ENCODE assay signal across 22 cellular contexts in genomic region chr2:32933756-32934095, GRCh38. TPM values are rescaled to one million over a fixed set of nuclear protein-coding genes. Genes with fewer than 3 reads are reported as not detected.
DNase-seq lines count a peak whose midpoint lies in the region; ATAC-seq, FAIRE-seq and TF ChIP-seq lines count a peak whose summit lies in the region.
"Had no signal": no experiment of that assay in that cellular context is flagged by ENCODE, and none has a peak within 500 bp of the region (broad histone marks: within the 10 kb centered on the region; RNA-seq: fewer than 3 reads in every experiment).

No MANE protein-coding gene starts in this region.

- H2AK5ac ChIP-seq in H1 (ENCODE audit: low read depth, low read length) = no peak overlapping the region

- no peaks in the 10 kb centered on the region for H4K20me1 ChIP-seq in HepG2 (ENCODE audit: insufficient read depth, low read length)
- H4K20me1 ChIP-seq in OCI-LY1 (ENCODE audit: insufficient read depth, low read length) = no peaks in the 10 kb centered on the region
- no peaks in the 10 kb centered on the region for H4K20me1 ChIP-seq in H1 (replicated peaks in 1 of 2; ENCODE audit: control insufficient read depth in 1 of 2, insufficient read depth in 2 of 2, low read length in 2 of 2)
- H4K20me1 ChIP-seq: BLaER1 had no signal

- H3K23ac ChIP-seq in H1 (ENCODE audit: insufficient read length) = no peak overlapping the region

- no peak overlapping the region for H4K5ac ChIP-seq in H1 (ENCODE audit: insufficient read length, low read depth, low read length)

- H3K4ac ChIP-seq in H1 (replicated peaks; ENCODE audit: insufficient read length, low read depth, low read length) = no peak overlapping the region

- H3K18ac ChIP-seq in H1 (ENCODE audit: extremely low read depth, low read length) = no peak overlapping the region

- POLR2A ChIA-PET in HepG2 (lab: Yijun Ruan, JAX) = no interaction called here
- POLR2A ChIA-PET in H1 (lab: Charles Lee; ENCODE audit: partially characterized antibody) = interaction anchor here (1.0 to 1.1 kb wide), 2 partner anchors 11 to 14 kb away, joined by 3 read pairs; no protein-coding TSS in a partner anchor

- H3K9me2 ChIP-seq in OCI-LY1 (ENCODE audit: low read depth, low read length) = no peaks in the 10 kb centered on the region

- H3K36me3 ChIP-seq in HepG2 (replicated peaks in 1 of 2; ENCODE audit: control insufficient read depth in 1 of 2, insufficient read depth in 2 of 2, low read length in 2 of 2) (no peaks in the 10 kb centered on the region), right lobe of liver (no peaks in the 10 kb centered on the region), OCI-LY1 (ENCODE audit: insufficient read depth, low read length) (no peaks in the 10 kb centered on the region; the same call in 1 of the 2 replicates), H1 (ENCODE audit: control insufficient read depth in 2 of 4, insufficient read depth in 4 of 4, low read length in 3 of 4) (no peaks in the 10 kb centered on the region)
- H3K36me3 ChIP-seq: BE2C, BLaER1 had no signal

- H3K27me3 ChIP-seq in HepG2 (ENCODE audit: control insufficient read depth in 1 of 2, insufficient read depth in 2 of 2, low read length in 2 of 2) (peaks cover 0 to 5% of the 10 kb centered on the region in 2 experiments; a peak in 2 of 5 replicates), right lobe of liver (no peaks in the 10 kb centered on the region), OCI-LY1 (ENCODE audit: insufficient read depth, low read length) (no peaks in the 10 kb centered on the region), H1 (replicated peaks in 1 of 4; ENCODE audit: control insufficient read depth in 3 of 4, extremely low read depth in 1 of 4, insufficient read depth in 3 of 4, low read length in 3 of 4) (no peaks in the 10 kb centered on the region)
- H3K27me3 ChIP-seq: BE2C, BLaER1 had no signal

- in situ Hi-C loops in HepG2 (cut with HindIII; ENCODE audit: extremely low pct_ligation_motif_present, low pct_unique_long_range_greater_than_20kb) = no loop called here

- no peaks in the 10 kb centered on the region for H3F3A ChIP-seq in OCI-LY1 (ENCODE audit: insufficient read depth, low read length)

- TF ChIP-seq RAD21 in HepG2 (CRISPR knock-in tag; IDR thresholded peaks at IDR 0.05) (no peak), H1 (IDR thresholded peaks at IDR 0.05 in 1 of 2, conservative IDR thresholded peaks at IDR 0.05 in 1 of 2; ENCODE audit: low read depth in 2 of 2, low read length in 2 of 2) (no peak)

- no peak overlapping the region for H3K4me3 ChIP-seq in HepG2 (replicated peaks in 1 of 3; ENCODE audit: insufficient read depth in 1 of 3, low read depth in 2 of 3, low read length in 3 of 3)
- no peak overlapping the region for H3K4me3 ChIP-seq in right lobe of liver
- H3K4me3 ChIP-seq in OCI-LY1 (ENCODE audit: low read depth, low read length, poor library complexity, severe bottlenecking) = no peak overlapping the region
- H3K4me3 ChIP-seq in H1 (ENCODE audit: extremely low read depth in 1 of 4, insufficient read depth in 2 of 4, low read depth in 3 of 4, low read length in 4 of 4) = no peak overlapping the region
- H3K4me3 ChIP-seq: BLaER1 had no signal

- no peak overlapping the region for H4K91ac ChIP-seq in H1 (replicated peaks; ENCODE audit: insufficient read length, low read length)

- DNase-seq in HepG2 (ENCODE audit: low spot score) = no peak
- no peak for DNase-seq in right lobe of liver
- DNase-seq in H1 (ENCODE audit: low read depth in 1 of 2, low spot score in 2 of 2) = no peak
- no peak for DNase-seq in activated naive CD4-positive, alpha-beta T cell treated with anti-CD3 and anti-CD28 coated beads, Interleukin-2, amount 50 U/mL, for 16 hours
- no peak for DNase-seq in SKM-1 (lab: John Stamatoyannopoulos, UW; ENCODE audit: unreplicated experiment)
- DNase-seq: 8988T; ACHN; BE2C; C1 segment of cervical spinal cord; Caco-2; Calu3; CD4-positive, alpha-beta T cell; CD8-positive, alpha-beta T cell; DMS79 treated with DMSO at 0.1 percent for 48 hours; GF-D8 had no signal

- no peak overlapping the region for H3K4me2 ChIP-seq in HepG2 (ENCODE audit: low read depth, low read length)
- H3K4me2 ChIP-seq in OCI-LY1 (ENCODE audit: low read length) = 0 out of 2 replicates have a peak overlapping the region, but pooled peaks have one; percentile 5
- H3K4me2 ChIP-seq in H1 (ENCODE audit: insufficient read depth in 1 of 2, low read depth in 2 of 2, low read length in 2 of 2) = no peak overlapping the region
- H3K4me2 ChIP-seq: BLaER1 had no signal

- BruUV-seq in HepG2 (replicated peaks; lab: Mats Ljungman, UMichigan) = no TSS peak

- intact Hi-C loops in HepG2 (cut with micrococcal nuclease; ENCODE audit: unreplicated experiment) = no loop called here
- intact Hi-C loops in right lobe of liver (cut with DNase I) = no loop called here

- H3K27ac ChIP-seq in HepG2 (ENCODE audit: extremely low read length, insufficient read depth, low read length) (no peak overlapping the region), right lobe of liver (no peak overlapping the region), OCI-LY1 (ENCODE audit: low read depth, low read length, poor library complexity, severe bottlenecking) (no peak overlapping the region), H1 (ENCODE audit: low read depth, low read length) (no peak overlapping the region)
- H3K27ac ChIP-seq: BLaER1 had no signal

- no peak for TF ChIP-seq CTCF in HepG2 (CRISPR knock-in tag; IDR thresholded peaks at IDR 0.05)
- TF ChIP-seq CTCF in right lobe of liver (IDR thresholded peaks at IDR 0.05) = no peak
- TF ChIP-seq CTCF in OCI-LY1 (IDR thresholded peaks at IDR 0.05; ENCODE audit: low read length) = no peak
- TF ChIP-seq CTCF in H1 (IDR thresholded peaks at IDR 0.05; ENCODE audit: control extremely low read depth in 1 of 3, insufficient read depth in 1 of 3, low read depth in 1 of 3, low read length in 3 of 3) = no peak

- no peak overlapping the region for H3K9ac ChIP-seq in HepG2 (ENCODE audit: insufficient read depth, low read depth, low read length)
- H3K9ac ChIP-seq in OCI-LY1 (ENCODE audit: low read length) = no peak overlapping the region
- no peak overlapping the region for H3K9ac ChIP-seq in H1 (replicated peaks in 1 of 4; ENCODE audit: extremely low read depth in 1 of 4, low read depth in 3 of 4, low read length in 3 of 4)
- H3K9ac ChIP-seq: BLaER1 had no signal

- CTCF ChIA-PET in HepG2 (lab: Yijun Ruan, JAX; ENCODE audit: low intra/inter-chr PET ratio, low total read pairs) (no interaction called here), H1 (lab: Charles Lee; ENCODE audit: partially characterized antibody) (interaction anchor here (1.2 to 1.5 kb wide), 3 partner anchors 9 to 447 kb away, joined by 3 to 5 read pairs (median 4); no protein-coding TSS in a partner anchor)

- no peaks in the 10 kb centered on the region for H3K79me2 ChIP-seq in HepG2 (ENCODE audit: insufficient read depth, low read length)
- H3K79me2 ChIP-seq in OCI-LY1 (ENCODE audit: insufficient read depth, low read length) = no peaks in the 10 kb centered on the region
- no peaks in the 10 kb centered on the region for H3K79me2 ChIP-seq in H1 (ENCODE audit: control insufficient read depth in 1 of 2, insufficient read depth in 2 of 2, low read length in 2 of 2)

- H2AFZ ChIP-seq in HepG2 (ENCODE audit: low read length) = no peak overlapping the region
- H2AFZ ChIP-seq in OCI-LY1 (ENCODE audit: low read length) = no peak overlapping the region
- H2AFZ ChIP-seq in H1 (ENCODE audit: low read length) = 0 out of 2 replicates have a peak overlapping the region, but pooled peaks have one; percentile 4

- H2BK5ac ChIP-seq in H1 (ENCODE audit: low read depth, low read length) = no peak overlapping the region

- TF ChIP-seq POLR2A in HepG2 (IDR thresholded peaks at IDR 0.05; ENCODE audit: insufficient read depth in 1 of 2, low read depth in 2 of 2, low read length in 2 of 2) (no peak), right lobe of liver (IDR thresholded peaks at IDR 0.05) (no peak), H1 (IDR thresholded peaks at IDR 0.05; ENCODE audit: control extremely low read depth in 1 of 2, low read depth in 2 of 2, low read length in 2 of 2) (no peak)

- H3K14ac ChIP-seq in H1 (ENCODE audit: insufficient read length) = no peak overlapping the region

- H2BK120ac ChIP-seq in H1 (replicated peaks; ENCODE audit: low read depth, low read length) = no peak overlapping the region

- no peak overlapping the region for H2BK15ac ChIP-seq in H1 (ENCODE audit: low read length)

- ATAC-seq in HepG2 = no peak
- ATAC-seq in right lobe of liver = no peak
- ATAC-seq in GM19035 (IDR thresholded peaks at IDR 0.05; ENCODE audit: unreplicated experiment) = no peak
- ATAC-seq: CD8-positive, alpha-beta T cell had no signal

- H3K9me3 ChIP-seq in HepG2 (ENCODE audit: low read length) = no peaks in the 10 kb centered on the region
- H3K9me3 ChIP-seq in right lobe of liver = no peaks in the 10 kb centered on the region
- 0 out of 2 replicates have a peak, but pooled peaks cover 2% of the 10 kb centered on the region for H3K9me3 ChIP-seq in OCI-LY1 (ENCODE audit: low read length)
- no peaks in the 10 kb centered on the region for H3K9me3 ChIP-seq in H1 (ENCODE audit: insufficient read depth in 2 of 2, low read depth in 1 of 2, low read length in 1 of 2)
- H3K9me3 ChIP-seq: BE2C, BLaER1, Caco-2 had no signal

- no peak overlapping the region for H4K8ac ChIP-seq in H1 (ENCODE audit: extremely low read depth, insufficient read depth, low read length)

- H3K79me1 ChIP-seq in H1 (ENCODE audit: low read depth, low read length) = no peaks in the 10 kb centered on the region

- no peak for TF ChIP-seq EP300 in HepG2 (IDR thresholded peaks at IDR 0.05; ENCODE audit: low read depth in 2 of 2, low read length in 2 of 2)
- TF ChIP-seq EP300 in HepG2 (CRISPR knock-in tag; IDR thresholded peaks at IDR 0.05; ENCODE audit: borderline replicate concordance) = no peak
- no peak for TF ChIP-seq EP300 in H1 (IDR thresholded peaks at IDR 0.05; ENCODE audit: borderline replicate concordance in 1 of 2, low read depth in 2 of 2, low read length in 2 of 2)

- no peak overlapping the region for H3K56ac ChIP-seq in H1 (replicated peaks; ENCODE audit: insufficient read length, low read depth, low read length)

- H2BK12ac ChIP-seq in H1 (ENCODE audit: low read depth, low read length) = peak overlapping the region; percentile 81; the same call in 1 of the 2 replicates

- no peaks in the 10 kb centered on the region for H3K23me2 ChIP-seq in H1 (ENCODE audit: low read depth, low read length)

- WGBS in HepG2 (ENCODE audit: low lambda C conversion rate) = 12% methylated on average over 5 of the region's 5 CpGs
- 71% methylated on average over 5 of the region's 5 CpGs for WGBS in right lobe of liver (ENCODE audit: insufficient coverage, low coverage, low lambda C conversion rate, missing lambda C conversion rate)
- 83% methylated on average over 5 of the region's 5 CpGs; no CpG with 5 or more reads in 1 of the 2 experiments for WGBS in H1 (ENCODE audit: extremely low coverage in 1 of 2, insufficient coverage in 1 of 2, insufficient read length in 1 of 2, insufficient replicate concordance in 2 of 2, low coverage in 1 of 2, low lambda C conversion rate in 2 of 2, missing lambda C conversion rate in 1 of 2), 2 experiments

- no peaks in the 10 kb centered on the region for H3K4me1 ChIP-seq in HepG2 (ENCODE audit: insufficient read depth, low read length)
- H3K4me1 ChIP-seq in right lobe of liver = no peaks in the 10 kb centered on the region
- H3K4me1 ChIP-seq in OCI-LY1 (ENCODE audit: insufficient read depth, low read length, severe bottlenecking) = peaks cover 35% of the 10 kb centered on the region
- H3K4me1 ChIP-seq in H1 (replicated peaks in 1 of 4; ENCODE audit: control insufficient read depth in 3 of 4, insufficient read depth in 4 of 4, low read length in 3 of 4) = peaks cover 0 to 15% (median 11%) of the 10 kb centered on the region in 4 experiments; a peak in 6 of 7 replicates
- H3K4me1 ChIP-seq: BE2C, BLaER1 had no signal

- FAIRE-seq in HepG2 (lab: Jason Lieb, UNC) = no peak
- no peak for FAIRE-seq in H1 (lab: Jason Lieb, UNC)
- FAIRE-seq: A204.1, D721Med, G401.6, GM12891 had no signal

- H2BK20ac ChIP-seq in H1 (ENCODE audit: low read length) = peak overlapping the region; percentile 43; the same call in 1 of the 2 replicates

RNA-seq across cellular contexts. Expression of gene LTBP1, which starts 13.0 kb away (rescaled TPM):
- 0.22 and 0.34 TPM in 2 replicates for total RNA-seq in HepG2 (2016; rRNA removed; fragmentation: Illumina TruSeq; extraction: Trizol)
- total RNA-seq in HepG2 (2016; cell fraction: cytosol; rRNA removed; fragmentation: Illumina TruSeq; extraction: Trizol; ENCODE audit: low read depth) = 0.26 TPM in 1 of 2 replicates, not detected in the other
- total RNA-seq in HepG2 (2016; cell fraction: insoluble cytoplasmic fraction; rRNA removed; fragmentation: Illumina TruSeq; extraction: Trizol) = 0.18 and 0.39 TPM in 2 replicates
- total RNA-seq in HepG2 (2016; cell fraction: membrane; rRNA removed; fragmentation: Illumina TruSeq; extraction: Trizol) = 0.03 and 0.10 TPM in 2 replicates
- total RNA-seq in HepG2 (2016; cell fraction: nucleus; rRNA removed; fragmentation: Illumina TruSeq; extraction: Trizol) = 0.37 and 0.38 TPM in 2 replicates
- 0.12 and 0.16 TPM in 2 replicates for polyA plus RNA-seq in HepG2 (2011; rRNA removed)
- 0.15 and 0.21 TPM in 2 replicates for polyA plus RNA-seq in HepG2 (2011; cell fraction: cytosol; rRNA removed)
- polyA plus RNA-seq in HepG2 (2011; cell fraction: nucleus; rRNA removed) = 0.14 and 0.19 TPM in 2 replicates
- polyA plus RNA-seq in HepG2 (2012) = 0.04 and 0.27 TPM in 2 replicates
- polyA plus RNA-seq in HepG2 (2016; cell fraction: cytosol; fragmentation: Illumina TruSeq; extraction: Trizol; ENCODE audit: low read depth) = 0.03 TPM in 1 of 2 replicates, not detected in the other
- polyA plus RNA-seq in HepG2 (2016; cell fraction: insoluble cytoplasmic fraction; fragmentation: Illumina TruSeq; extraction: Trizol; ENCODE audit: low read depth) = 0.22 and 0.27 TPM in 2 replicates
- polyA plus RNA-seq in HepG2 (2016; cell fraction: membrane; fragmentation: Illumina TruSeq; extraction: Trizol; ENCODE audit: low read depth) = not detected in 2 replicates
- 0.26 and 0.40 TPM in 2 replicates for polyA plus RNA-seq in HepG2 (2016; cell fraction: nucleus; fragmentation: Illumina TruSeq; extraction: Trizol; ENCODE audit: insufficient read depth, low read depth)
- polyA minus RNA-seq in HepG2 (2011; rRNA and poly(A)+ RNA removed; ENCODE audit: low replicate concordance) = 0.23 and 0.28 TPM in 2 replicates
- polyA minus RNA-seq in HepG2 (2011; cell fraction: cytosol; rRNA and poly(A)+ RNA removed) = 0.30 TPM in 1 of 2 replicates, not detected in the other
- polyA minus RNA-seq in HepG2 (2011; cell fraction: nucleus; rRNA and poly(A)+ RNA removed) = 0.75 and 1.0 TPM in 2 replicates
- 10 to 100 TPM in 2 of 6 experiments, 1 to 10 TPM in 4; 5.4 to 14.2 (median 9.1) TPM for total RNA-seq in right lobe of liver
- total RNA-seq in H1 (2021; fragmentation: NEBNext Ultra II Directional; extraction: Animal tissue kit (Norgen Biotek cat#: 25700)) = 23.8 and 24.7 TPM in 2 replicates
- polyA plus RNA-seq in H1 (2011; rRNA removed) = 14.0 and 15.4 TPM in 2 replicates
- polyA plus RNA-seq in H1 (2011; cell fraction: cytosol; rRNA removed) = 19.1 TPM
- polyA plus RNA-seq in H1 (2011; cell fraction: nucleus; rRNA removed) = 22.1 TPM
- polyA plus RNA-seq in H1 (2012, experiment 1 of 2) = 22.6 to 24.5 TPM (median 24.0 TPM) in 4 replicates
- polyA plus RNA-seq in H1 (2012, experiment 2 of 2) = 3.1 TPM
- polyA plus RNA-seq in H1 (2013, experiment 1 of 2) = 31.2 TPM
- 23.3 TPM for polyA plus RNA-seq in H1 (2013, experiment 2 of 2)
- 39.6 and 58.9 TPM in 2 replicates for polyA minus RNA-seq in H1 (2011; rRNA and poly(A)+ RNA removed)
- 20.6 TPM for polyA minus RNA-seq in H1 (2011; cell fraction: cytosol; rRNA and poly(A)+ RNA removed)
- polyA minus RNA-seq in H1 (2011; cell fraction: nucleus; rRNA and poly(A)+ RNA removed) = 21.7 TPM
- total RNA-seq: CD8-positive, alpha-beta T cell had no signal
